ENCODE assay signal across 1 cellular context in the genomic region with DNA sequence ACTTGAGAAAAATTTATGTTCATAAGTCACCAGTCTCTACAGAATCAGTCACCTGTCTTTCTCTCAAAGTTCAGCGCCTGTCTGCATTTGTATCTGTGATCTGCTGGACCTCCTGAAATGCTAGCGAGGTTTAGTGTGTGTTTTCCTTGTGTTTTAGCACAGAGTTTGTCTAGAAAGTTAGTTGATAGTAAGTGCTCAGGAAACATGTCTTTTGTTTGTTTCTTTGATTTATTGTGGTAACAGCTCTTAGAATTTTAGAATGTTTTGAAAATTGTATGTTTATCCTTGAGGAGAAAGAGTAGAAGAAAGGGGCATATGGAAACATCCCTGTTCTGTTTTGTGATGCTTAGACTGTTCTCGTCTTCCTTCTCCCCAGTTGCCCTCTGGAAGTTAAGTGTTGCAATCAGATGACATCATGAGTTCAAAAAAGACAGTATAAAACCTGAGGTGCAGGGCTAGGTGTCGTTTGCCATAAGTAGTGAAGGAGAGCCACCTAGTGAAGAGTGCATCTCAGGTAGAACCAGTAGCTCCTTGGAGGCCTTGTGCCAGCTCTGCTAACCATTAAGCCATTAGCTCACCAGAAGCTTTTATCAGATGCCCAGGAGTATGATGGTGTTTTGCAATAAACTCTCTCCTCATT.
TF ChIP-seq lines count a peak whose summit lies in the region.

No MANE protein-coding gene starts in this region.

TF ChIP-seq in H1, 55 proteins besides CTCF, POLR2A, EP300 and RAD21 (continued from another document):
- TF ChIP-seq JUND (IDR thresholded peaks at IDR 0.05; ENCODE audit: low read length) (no peak; the same call in 1 of the 2 replicates), TAF1 (IDR thresholded peaks at IDR 0.05; ENCODE audit: low read depth, low read length) (no peak), SIRT6 (IDR thresholded peaks at IDR 0.05; ENCODE audit: low read length) (no peak), POLR2AphosphoS5 (IDR thresholded peaks at IDR 0.05; ENCODE audit: low read depth, low read length) (no peak), ASH2L (IDR thresholded peaks at IDR 0.05; ENCODE audit: low read length) (no peak), YY1 (IDR thresholded peaks at IDR 0.05; ENCODE audit: low read depth, low read length) (no peak), TCF12 (IDR thresholded peaks at IDR 0.05; ENCODE audit: low read depth, low read length) (no peak), RNF2 (IDR thresholded peaks at IDR 0.05; ENCODE audit: borderline replicate concordance, low read depth, low read length, missing control alignments, poor library complexity, severe bottlenecking) (no peak)
- TF ChIP-seq, protein P1, sequence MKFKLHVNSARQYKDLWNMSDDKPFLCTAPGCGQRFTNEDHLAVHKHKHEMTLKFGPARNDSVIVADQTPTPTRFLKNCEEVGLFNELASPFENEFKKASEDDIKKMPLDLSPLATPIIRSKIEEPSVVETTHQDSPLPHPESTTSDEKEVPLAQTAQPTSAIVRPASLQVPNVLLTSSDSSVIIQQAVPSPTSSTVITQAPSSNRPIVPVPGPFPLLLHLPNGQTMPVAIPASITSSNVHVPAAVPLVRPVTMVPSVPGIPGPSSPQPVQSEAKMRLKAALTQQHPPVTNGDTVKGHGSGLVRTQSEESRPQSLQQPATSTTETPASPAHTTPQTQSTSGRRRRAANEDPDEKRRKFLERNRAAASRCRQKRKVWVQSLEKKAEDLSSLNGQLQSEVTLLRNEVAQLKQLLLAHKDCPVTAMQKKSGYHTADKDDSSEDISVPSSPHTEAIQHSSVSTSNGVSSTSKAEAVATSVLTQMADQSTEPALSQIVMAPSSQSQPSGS (IDR thresholded peaks at IDR 0.05; ENCODE audit: low read length) = peak; percentile 59; the same call in 1 of the 2 replicates
